ENCODE assay signal across 1 cellular context in the genomic region with DNA sequence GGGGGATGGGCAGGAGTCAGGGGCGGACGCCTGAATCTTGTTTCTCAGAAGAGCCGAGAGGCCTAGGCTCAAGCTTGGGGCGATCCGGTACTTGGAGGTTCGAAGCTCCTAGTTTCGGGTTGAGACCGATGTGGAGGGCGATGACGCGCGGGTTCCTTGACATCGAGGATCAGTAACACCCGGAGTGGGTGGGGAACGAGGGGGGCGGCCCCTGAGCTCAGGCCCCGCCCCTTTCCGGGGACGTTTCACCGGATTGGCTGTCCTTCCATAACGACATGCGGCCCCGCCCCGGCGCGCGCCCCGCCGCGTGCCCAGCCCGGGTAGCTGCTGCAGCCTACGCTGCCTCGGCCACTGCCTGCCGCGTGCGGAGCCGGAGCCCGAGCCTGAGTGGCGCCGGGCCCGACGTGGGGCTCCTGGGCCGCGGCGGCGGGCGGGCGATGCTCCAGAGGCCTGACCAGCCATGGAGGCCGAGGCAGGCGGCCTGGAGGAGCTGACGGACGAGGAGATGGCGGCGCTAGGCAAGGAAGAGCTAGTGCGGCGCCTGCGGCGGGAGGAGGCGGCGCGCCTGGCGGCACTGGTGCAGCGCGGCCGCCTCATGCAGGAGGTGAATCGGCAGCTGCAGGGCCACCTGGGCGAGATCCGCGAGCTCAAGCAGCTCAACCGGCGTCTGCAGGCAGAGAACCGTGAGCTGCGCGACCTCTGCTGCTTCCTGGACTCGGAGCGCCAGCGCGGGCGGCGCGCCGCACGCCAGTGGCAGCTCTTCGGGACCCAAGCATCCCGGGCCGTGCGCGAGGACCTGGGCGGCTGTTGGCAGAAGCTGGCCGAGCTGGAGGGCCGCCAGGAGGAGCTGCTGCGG.
A peak's percentile ranks its signal among the peaks of the same experiment; 100 is the strongest.
TF ChIP-seq lines count a peak whose summit lies in the region.

A gene (plus strand): TSS at position 350 of the 856 bp plus-strand sequence. CDS start 111 bp downstream, at position 461.

TF ChIP-seq in K562, 482 proteins besides CTCF, POLR2A, EP300 and RAD21 (continued from another document and continues in another):
- TF ChIP-seq, protein P1, sequence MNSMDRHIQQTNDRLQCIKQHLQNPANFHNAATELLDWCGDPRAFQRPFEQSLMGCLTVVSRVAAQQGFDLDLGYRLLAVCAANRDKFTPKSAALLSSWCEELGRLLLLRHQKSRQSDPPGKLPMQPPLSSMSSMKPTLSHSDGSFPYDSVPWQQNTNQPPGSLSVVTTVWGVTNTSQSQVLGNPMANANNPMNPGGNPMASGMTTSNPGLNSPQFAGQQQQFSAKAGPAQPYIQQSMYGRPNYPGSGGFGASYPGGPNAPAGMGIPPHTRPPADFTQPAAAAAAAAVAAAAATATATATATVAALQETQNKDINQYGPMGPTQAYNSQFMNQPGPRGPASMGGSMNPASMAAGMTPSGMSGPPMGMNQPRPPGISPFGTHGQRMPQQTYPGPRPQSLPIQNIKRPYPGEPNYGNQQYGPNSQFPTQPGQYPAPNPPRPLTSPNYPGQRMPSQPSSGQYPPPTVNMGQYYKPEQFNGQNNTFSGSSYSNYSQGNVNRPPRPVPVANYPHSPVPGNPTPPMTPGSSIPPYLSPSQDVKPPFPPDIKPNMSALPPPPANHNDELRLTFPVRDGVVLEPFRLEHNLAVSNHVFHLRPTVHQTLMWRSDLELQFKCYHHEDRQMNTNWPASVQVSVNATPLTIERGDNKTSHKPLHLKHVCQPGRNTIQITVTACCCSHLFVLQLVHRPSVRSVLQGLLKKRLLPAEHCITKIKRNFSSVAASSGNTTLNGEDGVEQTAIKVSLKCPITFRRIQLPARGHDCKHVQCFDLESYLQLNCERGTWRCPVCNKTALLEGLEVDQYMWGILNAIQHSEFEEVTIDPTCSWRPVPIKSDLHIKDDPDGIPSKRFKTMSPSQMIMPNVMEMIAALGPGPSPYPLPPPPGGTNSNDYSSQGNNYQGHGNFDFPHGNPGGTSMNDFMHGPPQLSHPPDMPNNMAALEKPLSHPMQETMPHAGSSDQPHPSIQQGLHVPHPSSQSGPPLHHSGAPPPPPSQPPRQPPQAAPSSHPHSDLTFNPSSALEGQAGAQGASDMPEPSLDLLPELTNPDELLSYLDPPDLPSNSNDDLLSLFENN (IDR thresholded peaks at IDR 0.05; ENCODE audit: low read depth in 2 of 2, low read length in 2 of 2) = no peak
- TF ChIP-seq HCFC1 (IDR thresholded peaks at IDR 0.05; ENCODE audit: low read depth, low read length) (no peak), MAFG (tag; conservative IDR thresholded peaks at IDR 0.05) (no peak), KLF16 (IDR thresholded peaks at IDR 0.05) (no peak), TEAD2 (tag; IDR thresholded peaks at IDR 0.05) (no peak), MCM7 (IDR thresholded peaks at IDR 0.05) (no peak), PYGO2 (tag; IDR thresholded peaks at IDR 0.05) (no peak), JUN (IDR thresholded peaks at IDR 0.05; ENCODE audit: borderline replicate concordance, low read depth, low read length) (peak; percentile 33; the same call in 1 of the 2 replicates), JUN (CRISPR knock-in tag; IDR thresholded peaks at IDR 0.05; ENCODE audit: borderline replicate concordance) (no peak), ELF4 (CRISPR knock-in tag; IDR thresholded peaks at IDR 0.05) (no peak), ZNF766 (CRISPR knock-in tag; conservative IDR thresholded peaks at IDR 0.05) (peak; percentile 55; the same call in 1 of the 2 replicates), PML (IDR thresholded peaks at IDR 0.05; ENCODE audit: low read length) (peak; percentile 61), SMARCC2 (IDR thresholded peaks at IDR 0.05; ENCODE audit: low read depth) (no peak), SUPT5H (IDR thresholded peaks at IDR 0.05) (peak; percentile 54), SRSF9 (IDR thresholded peaks at IDR 0.05; ENCODE audit: borderline replicate concordance, low read depth, low read length) (no peak), MED1 (CRISPR knock-in tag; IDR thresholded peaks at IDR 0.05; ENCODE audit: borderline replicate concordance) (no peak), KDM4B (IDR thresholded peaks at IDR 0.05; ENCODE audit: borderline replicate concordance in 2 of 2, low read depth in 1 of 2) (no peak), MAZ (CRISPR knock-in tag; conservative IDR thresholded peaks at IDR 0.05 in 1 of 2, IDR thresholded peaks at IDR 0.05 in 1 of 2) (peak; percentile 54 to 85), ZNF445 (CRISPR knock-in tag; IDR thresholded peaks at IDR 0.05; ENCODE audit: low read depth) (no peak), MCM5 (IDR thresholded peaks at IDR 0.05; ENCODE audit: low read depth) (no peak), KHSRP (IDR thresholded peaks at IDR 0.05) (no peak)
- TF ChIP-seq, protein P2, sequence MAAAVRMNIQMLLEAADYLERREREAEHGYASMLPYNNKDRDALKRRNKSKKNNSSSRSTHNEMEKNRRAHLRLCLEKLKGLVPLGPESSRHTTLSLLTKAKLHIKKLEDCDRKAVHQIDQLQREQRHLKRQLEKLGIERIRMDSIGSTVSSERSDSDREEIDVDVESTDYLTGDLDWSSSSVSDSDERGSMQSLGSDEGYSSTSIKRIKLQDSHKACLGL (CRISPR knock-in tag; IDR thresholded peaks at IDR 0.05; ENCODE audit: borderline replicate concordance, poor library complexity, severe bottlenecking) = peak; percentile 55
- TF ChIP-seq, protein P3, sequence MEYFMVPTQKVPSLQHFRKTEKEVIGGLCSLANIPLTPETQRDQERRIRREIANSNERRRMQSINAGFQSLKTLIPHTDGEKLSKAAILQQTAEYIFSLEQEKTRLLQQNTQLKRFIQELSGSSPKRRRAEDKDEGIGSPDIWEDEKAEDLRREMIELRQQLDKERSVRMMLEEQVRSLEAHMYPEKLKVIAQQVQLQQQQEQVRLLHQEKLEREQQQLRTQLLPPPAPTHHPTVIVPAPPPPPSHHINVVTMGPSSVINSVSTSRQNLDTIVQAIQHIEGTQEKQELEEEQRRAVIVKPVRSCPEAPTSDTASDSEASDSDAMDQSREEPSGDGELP (CRISPR knock-in tag; IDR thresholded peaks at IDR 0.05; ENCODE audit: borderline replicate concordance) = no peak; the same call in 1 of the 2 replicates
- TF ChIP-seq, protein P4, sequence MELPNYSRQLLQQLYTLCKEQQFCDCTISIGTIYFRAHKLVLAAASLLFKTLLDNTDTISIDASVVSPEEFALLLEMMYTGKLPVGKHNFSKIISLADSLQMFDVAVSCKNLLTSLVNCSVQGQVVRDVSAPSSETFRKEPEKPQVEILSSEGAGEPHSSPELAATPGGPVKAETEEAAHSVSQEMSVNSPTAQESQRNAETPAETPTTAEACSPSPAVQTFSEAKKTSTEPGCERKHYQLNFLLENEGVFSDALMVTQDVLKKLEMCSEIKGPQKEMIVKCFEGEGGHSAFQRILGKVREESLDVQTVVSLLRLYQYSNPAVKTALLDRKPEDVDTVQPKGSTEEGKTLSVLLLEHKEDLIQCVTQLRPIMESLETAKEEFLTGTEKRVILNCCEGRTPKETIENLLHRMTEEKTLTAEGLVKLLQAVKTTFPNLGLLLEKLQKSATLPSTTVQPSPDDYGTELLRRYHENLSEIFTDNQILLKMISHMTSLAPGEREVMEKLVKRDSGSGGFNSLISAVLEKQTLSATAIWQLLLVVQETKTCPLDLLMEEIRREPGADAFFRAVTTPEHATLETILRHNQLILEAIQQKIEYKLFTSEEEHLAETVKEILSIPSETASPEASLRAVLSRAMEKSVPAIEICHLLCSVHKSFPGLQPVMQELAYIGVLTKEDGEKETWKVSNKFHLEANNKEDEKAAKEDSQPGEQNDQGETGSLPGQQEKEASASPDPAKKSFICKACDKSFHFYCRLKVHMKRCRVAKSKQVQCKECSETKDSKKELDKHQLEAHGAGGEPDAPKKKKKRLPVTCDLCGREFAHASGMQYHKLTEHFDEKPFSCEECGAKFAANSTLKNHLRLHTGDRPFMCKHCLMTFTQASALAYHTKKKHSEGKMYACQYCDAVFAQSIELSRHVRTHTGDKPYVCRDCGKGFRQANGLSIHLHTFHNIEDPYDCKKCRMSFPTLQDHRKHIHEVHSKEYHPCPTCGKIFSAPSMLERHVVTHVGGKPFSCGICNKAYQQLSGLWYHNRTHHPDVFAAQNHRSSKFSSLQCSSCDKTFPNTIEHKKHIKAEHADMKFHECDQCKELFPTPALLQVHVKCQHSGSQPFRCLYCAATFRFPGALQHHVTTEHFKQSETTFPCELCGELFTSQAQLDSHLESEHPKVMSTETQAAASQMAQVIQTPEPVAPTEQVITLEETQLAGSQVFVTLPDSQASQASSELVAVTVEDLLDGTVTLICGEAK (IDR thresholded peaks at IDR 0.05) = peak; percentile 52; the same call in 1 of the 2 replicates
- TF ChIP-seq, protein P4 (CRISPR knock-in tag; IDR thresholded peaks at IDR 0.05) = no peak
- TF ChIP-seq, protein P5, sequence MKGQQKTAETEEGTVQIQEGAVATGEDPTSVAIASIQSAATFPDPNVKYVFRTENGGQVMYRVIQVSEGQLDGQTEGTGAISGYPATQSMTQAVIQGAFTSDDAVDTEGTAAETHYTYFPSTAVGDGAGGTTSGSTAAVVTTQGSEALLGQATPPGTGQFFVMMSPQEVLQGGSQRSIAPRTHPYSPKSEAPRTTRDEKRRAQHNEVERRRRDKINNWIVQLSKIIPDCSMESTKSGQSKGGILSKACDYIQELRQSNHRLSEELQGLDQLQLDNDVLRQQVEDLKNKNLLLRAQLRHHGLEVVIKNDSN (CRISPR knock-in tag; IDR thresholded peaks at IDR 0.05) = no peak; the same call in 1 of the 2 replicates
- TF ChIP-seq, protein P6, sequence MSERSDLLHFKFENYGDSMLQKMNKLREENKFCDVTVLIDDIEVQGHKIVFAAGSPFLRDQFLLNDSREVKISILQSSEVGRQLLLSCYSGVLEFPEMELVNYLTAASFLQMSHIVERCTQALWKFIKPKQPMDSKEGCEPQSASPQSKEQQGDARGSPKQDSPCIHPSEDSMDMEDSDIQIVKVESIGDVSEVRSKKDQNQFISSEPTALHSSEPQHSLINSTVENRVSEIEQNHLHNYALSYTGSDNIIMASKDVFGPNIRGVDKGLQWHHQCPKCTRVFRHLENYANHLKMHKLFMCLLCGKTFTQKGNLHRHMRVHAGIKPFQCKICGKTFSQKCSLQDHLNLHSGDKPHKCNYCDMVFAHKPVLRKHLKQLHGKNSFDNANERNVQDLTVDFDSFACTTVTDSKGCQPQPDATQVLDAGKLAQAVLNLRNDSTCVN (CRISPR knock-in tag; IDR thresholded peaks at IDR 0.05) = no peak
- TF ChIP-seq, protein P7, sequence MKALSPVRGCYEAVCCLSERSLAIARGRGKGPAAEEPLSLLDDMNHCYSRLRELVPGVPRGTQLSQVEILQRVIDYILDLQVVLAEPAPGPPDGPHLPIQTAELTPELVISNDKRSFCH (CRISPR knock-in tag; IDR thresholded peaks at IDR 0.05) = no peak
- TF ChIP-seq, protein P7 (tag; IDR thresholded peaks at IDR 0.05) = peak; percentile 84
- TF ChIP-seq, protein P8, sequence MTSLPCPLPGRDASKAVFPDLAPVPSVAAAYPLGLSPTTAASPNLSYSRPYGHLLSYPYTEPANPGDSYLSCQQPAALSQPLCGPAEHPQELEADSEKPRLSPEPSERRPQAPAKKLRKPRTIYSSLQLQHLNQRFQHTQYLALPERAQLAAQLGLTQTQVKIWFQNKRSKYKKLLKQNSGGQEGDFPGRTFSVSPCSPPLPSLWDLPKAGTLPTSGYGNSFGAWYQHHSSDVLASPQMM (CRISPR knock-in tag; IDR thresholded peaks at IDR 0.05) = no peak
- TF ChIP-seq, protein P9, sequence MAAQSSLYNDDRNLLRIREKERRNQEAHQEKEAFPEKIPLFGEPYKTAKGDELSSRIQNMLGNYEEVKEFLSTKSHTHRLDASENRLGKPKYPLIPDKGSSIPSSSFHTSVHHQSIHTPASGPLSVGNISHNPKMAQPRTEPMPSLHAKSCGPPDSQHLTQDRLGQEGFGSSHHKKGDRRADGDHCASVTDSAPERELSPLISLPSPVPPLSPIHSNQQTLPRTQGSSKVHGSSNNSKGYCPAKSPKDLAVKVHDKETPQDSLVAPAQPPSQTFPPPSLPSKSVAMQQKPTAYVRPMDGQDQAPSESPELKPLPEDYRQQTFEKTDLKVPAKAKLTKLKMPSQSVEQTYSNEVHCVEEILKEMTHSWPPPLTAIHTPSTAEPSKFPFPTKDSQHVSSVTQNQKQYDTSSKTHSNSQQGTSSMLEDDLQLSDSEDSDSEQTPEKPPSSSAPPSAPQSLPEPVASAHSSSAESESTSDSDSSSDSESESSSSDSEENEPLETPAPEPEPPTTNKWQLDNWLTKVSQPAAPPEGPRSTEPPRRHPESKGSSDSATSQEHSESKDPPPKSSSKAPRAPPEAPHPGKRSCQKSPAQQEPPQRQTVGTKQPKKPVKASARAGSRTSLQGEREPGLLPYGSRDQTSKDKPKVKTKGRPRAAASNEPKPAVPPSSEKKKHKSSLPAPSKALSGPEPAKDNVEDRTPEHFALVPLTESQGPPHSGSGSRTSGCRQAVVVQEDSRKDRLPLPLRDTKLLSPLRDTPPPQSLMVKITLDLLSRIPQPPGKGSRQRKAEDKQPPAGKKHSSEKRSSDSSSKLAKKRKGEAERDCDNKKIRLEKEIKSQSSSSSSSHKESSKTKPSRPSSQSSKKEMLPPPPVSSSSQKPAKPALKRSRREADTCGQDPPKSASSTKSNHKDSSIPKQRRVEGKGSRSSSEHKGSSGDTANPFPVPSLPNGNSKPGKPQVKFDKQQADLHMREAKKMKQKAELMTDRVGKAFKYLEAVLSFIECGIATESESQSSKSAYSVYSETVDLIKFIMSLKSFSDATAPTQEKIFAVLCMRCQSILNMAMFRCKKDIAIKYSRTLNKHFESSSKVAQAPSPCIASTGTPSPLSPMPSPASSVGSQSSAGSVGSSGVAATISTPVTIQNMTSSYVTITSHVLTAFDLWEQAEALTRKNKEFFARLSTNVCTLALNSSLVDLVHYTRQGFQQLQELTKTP (IDR thresholded peaks at IDR 0.05; ENCODE audit: low read depth in 1 of 2, partially characterized antibody in 2 of 2) = no peak
